In the genomic region with DNA sequence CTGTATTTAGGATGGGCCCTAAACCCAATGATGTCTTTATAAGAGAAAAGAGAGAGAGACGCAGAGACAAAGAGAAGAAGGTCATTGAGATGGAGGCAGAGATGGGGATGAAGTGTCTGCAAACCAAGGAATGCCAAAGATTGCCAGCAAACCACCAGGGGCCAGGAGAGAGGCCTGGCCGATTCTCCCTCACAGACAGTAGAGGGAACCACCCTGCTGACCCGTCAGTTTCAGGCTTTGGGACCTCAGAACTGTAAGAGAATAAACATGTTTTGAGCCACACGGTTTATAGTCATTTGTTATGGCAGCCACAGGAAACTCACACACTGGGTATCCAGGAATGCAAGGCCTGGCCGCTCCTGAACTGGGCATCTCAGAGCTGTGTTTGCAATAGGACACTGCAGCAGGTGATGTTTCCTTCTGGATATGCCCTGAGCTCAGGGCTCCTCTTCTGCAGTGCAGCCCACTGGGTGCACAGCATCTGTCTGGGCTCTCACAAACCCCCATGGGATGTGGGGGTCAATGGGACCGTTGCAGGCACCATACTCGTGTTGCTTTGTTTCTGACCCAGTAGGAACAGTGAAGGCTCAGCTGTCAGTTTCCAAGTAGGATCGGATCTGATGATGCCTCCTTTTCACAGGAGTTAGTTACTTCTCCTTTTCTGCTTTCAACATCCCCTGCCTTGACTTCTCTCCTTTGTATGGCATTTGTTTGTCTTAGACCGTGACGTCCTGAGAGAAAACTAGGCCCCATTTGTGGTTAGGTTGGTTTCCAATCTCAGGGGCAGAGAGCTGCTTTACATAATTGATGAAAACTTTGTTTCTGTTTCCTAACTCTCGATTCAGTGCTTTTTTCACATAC, we compare ENCODE assay signal across 8 cellular contexts. TPM values are rescaled to one million over a fixed set of nuclear protein-coding genes. Genes with fewer than 3 reads are reported as not detected.
DNase-seq lines count a peak whose midpoint lies in the region; ATAC-seq, FAIRE-seq and TF ChIP-seq lines count a peak whose summit lies in the region.

No MANE protein-coding gene starts in this region.

- H3K36me3 ChIP-seq in CD8-positive, alpha-beta memory T cell (ENCODE audit: insufficient read depth, low read length), result no peaks in the 10 kb centered on the region
- peaks cover 21% of the 10 kb centered on the region; the same call in 2 of the 3 replicates for H3K36me3 ChIP-seq in K562 (ENCODE audit: control insufficient read depth, insufficient read depth, low read length)
- H3K36me3 ChIP-seq in psoas muscle (ENCODE audit: insufficient read depth in 1 of 2, low read depth in 1 of 2), result no peaks in the 10 kb centered on the region

- no peak overlapping the region for H3K27ac ChIP-seq in CD8-positive, alpha-beta memory T cell (ENCODE audit: low read depth, low read length)
- H3K27ac ChIP-seq in K562 (ENCODE audit: extremely low read depth, low read depth, low read length), result no peak overlapping the region
- H3K27ac ChIP-seq in psoas muscle, result no peak overlapping the region

- no peaks in the 10 kb centered on the region for H3K9me1 ChIP-seq in K562 (ENCODE audit: control insufficient read depth, insufficient read depth, low read length)

- CTCF ChIA-PET in CD8-positive, alpha-beta memory T cell (lab: Charles Lee), result interaction anchor here (1.4 to 2.2 kb wide), 2 partner anchors 9 to 34 kb away, joined by 4 to 10 read pairs; partner anchors contain the start of gene IMP4
- CTCF ChIA-PET in K562 (lab: Yijun Ruan, JAX; ENCODE audit: low intra/inter-chr PET ratio), result no interaction called here

- peaks cover 59 to 86% (median 83%) of the 10 kb centered on the region in 3 donors for H3K4me1 Mint-ChIP-seq in CD8-positive, alpha-beta memory T cell

- H3K79me2 ChIP-seq in K562 (ENCODE audit: control insufficient read depth, insufficient read depth, low read length), result peaks cover 35% of the 10 kb centered on the region

- no peak overlapping the region for H3K4me2 ChIP-seq in K562 (ENCODE audit: insufficient read depth, low read length)

- DNase-seq in CD8-positive, alpha-beta memory T cell, result no peak
- DNase-seq in K562 (ENCODE audit: extremely low read depth in 1 of 4, low spot score in 3 of 4) (no peak), retina (no peak), DMS153 (lab: John Stamatoyannopoulos, UW) (no peak), RKO (ENCODE audit: low spot score) (no peak), psoas muscle (no peak)

- H4K20me1 ChIP-seq in K562 (replicated peaks; ENCODE audit: control insufficient read depth, insufficient read depth, low read length), result no peaks in the 10 kb centered on the region

- peak; percentile 24 to 85 (median 47); a peak in 4 of 6 replicates for TF ChIP-seq CTCF in K562 (IDR thresholded peaks at IDR 0.05 in 2 of 3, conservative IDR thresholded peaks at IDR 0.05 in 1 of 3; ENCODE audit: insufficient read depth in 2 of 3, low read depth in 1 of 3, low read length in 3 of 3)
- TF ChIP-seq CTCF in psoas muscle (IDR thresholded peaks at IDR 0.05), result no peak

- H3K27me3 ChIP-seq in CD8-positive, alpha-beta memory T cell (ENCODE audit: insufficient read depth, low read length, poor library complexity, severe bottlenecking), result no peaks in the 10 kb centered on the region
- H3K27me3 ChIP-seq in K562 (ENCODE audit: control insufficient read depth in 2 of 2, insufficient read depth in 2 of 2, low read length in 2 of 2) (no peaks in the 10 kb centered on the region), psoas muscle (ENCODE audit: insufficient read depth in 3 of 3, low read length in 2 of 3) (no peaks in the 10 kb centered on the region)

- H3K9ac ChIP-seq in K562 (ENCODE audit: insufficient read depth in 1 of 2, low read depth in 2 of 2, low read length in 2 of 2), result no peak overlapping the region

- peak overlapping the region; percentile 33 to 96 (median 58) for H3K27ac Mint-ChIP-seq in CD8-positive, alpha-beta memory T cell

- 66% methylated on average over 10 of the region's 11 CpGs for WGBS in K562 (ENCODE audit: insufficient coverage, low coverage, missing lambda C conversion rate)
- WGBS in psoas muscle, 3 donors, result 67 to 78% (median 74%) methylated on average over 11 of the region's 11 CpGs

- BruUV-seq in K562 (replicated peaks; lab: Mats Ljungman, UMichigan), result no TSS peak

- TF ChIP-seq RAD21 in K562 (CRISPR knock-in tag; conservative IDR thresholded peaks at IDR 0.05 in 1 of 2, IDR thresholded peaks at IDR 0.05 in 1 of 2), result peak in 1 of 2 experiments; percentile 12; a peak in 1 of 4 replicates

- in situ Hi-C loops in K562 (cut with MboI), result loop anchor here (25.0 kb wide), 1 partner anchor 211 kb away; the partner anchor contains the start of gene CFC1

- no peak for FAIRE-seq in K562 (lab: Jason Lieb, UNC)

- no peaks in the 10 kb centered on the region for H3K9me3 Mint-ChIP-seq in CD8-positive, alpha-beta memory T cell

- TF ChIP-seq EP300 in K562 (IDR thresholded peaks at IDR 0.05; ENCODE audit: low read length), result no peak

- H3K4me1 ChIP-seq in CD8-positive, alpha-beta memory T cell (ENCODE audit: insufficient read depth, low read length), result peaks cover 30% of the 10 kb centered on the region
- peaks cover 49 to 60% of the 10 kb centered on the region in 2 experiments for H3K4me1 ChIP-seq in K562 (replicated peaks in 1 of 2; ENCODE audit: control insufficient read depth in 2 of 2, insufficient read depth in 2 of 2, low read length in 2 of 2)
- H3K4me1 ChIP-seq in psoas muscle, result no peaks in the 10 kb centered on the region

- no peak overlapping the region for H3K4me3 ChIP-seq in CD8-positive, alpha-beta memory T cell (ENCODE audit: low read length)
- H3K4me3 ChIP-seq in K562, result no peak overlapping the region
- no peak overlapping the region for H3K4me3 ChIP-seq in psoas muscle

- peak overlapping the region in 3 of 7 donors; percentile 17 to 92 (median 43) for H3K4me3 Mint-ChIP-seq in CD8-positive, alpha-beta memory T cell

- no peak overlapping the region for H2AFZ ChIP-seq in K562 (ENCODE audit: low read depth, low read length)

- POLR2A ChIA-PET in CD8-positive, alpha-beta memory T cell (lab: Charles Lee), result interaction anchor here (1.1 kb wide), 1 partner anchor 34 kb away, joined by 3 read pairs; the partner anchor contains the start of gene IMP4
- POLR2A ChIA-PET in K562 (lab: Yijun Ruan, JAX), result interaction anchor here (0.7 to 4.0 kb wide), 3 partner anchors 13 to 21 kb away, joined by 3 to 18 read pairs (median 5); partner anchors contain the start of gene PTPN18

- peaks cover 5 to 45% (median 10%) of the 10 kb centered on the region in 3 donors for H3K36me3 Mint-ChIP-seq in CD8-positive, alpha-beta memory T cell

- ATAC-seq in GM19438 (IDR thresholded peaks at IDR 0.05; ENCODE audit: low read depth, unreplicated experiment), result peak; percentile 49
- peak; percentile 58 for ATAC-seq in HG03175 (IDR thresholded peaks at IDR 0.05; ENCODE audit: unreplicated experiment)
- no peak for ATAC-seq in K562
- ATAC-seq in psoas muscle, result no peak

- H3K9me3 ChIP-seq in CD8-positive, alpha-beta memory T cell (ENCODE audit: low read length), result no peaks in the 10 kb centered on the region
- H3K9me3 ChIP-seq in K562 (replicated peaks; ENCODE audit: control insufficient read depth, insufficient read depth, low read depth, low read length) (peaks cover 2% of the 10 kb centered on the region; the same call in 1 of the 2 replicates), psoas muscle (no peaks in the 10 kb centered on the region)

- no peaks in the 10 kb centered on the region for H3K27me3 Mint-ChIP-seq in CD8-positive, alpha-beta memory T cell

- intact Hi-C loops in K562 (cut with micrococcal nuclease) (no loop called here), psoas muscle (cut with DNase I) (no loop called here)

- no peak for TF ChIP-seq POLR2A in K562 (conservative IDR thresholded peaks at IDR 0.05)

RNA-seq across cellular contexts. Expression of gene PTPN18, which starts 20.8 kb away (rescaled TPM):
- 10 to 100 TPM; 55.1 to 60.0 TPM for total RNA-seq in CD8-positive, alpha-beta memory T cell
- 77.7 TPM for polyA plus RNA-seq in CD8-positive, alpha-beta memory T cell
- 213 and 354 TPM in 2 replicates for total RNA-seq in K562 (2011; cell fraction: chromatin; rRNA removed; ENCODE audit: low replicate concordance)
- total RNA-seq in K562 (2011; cell fraction: nucleolus; rRNA removed), result 191 TPM in 2 replicates
- total RNA-seq in K562 (2011; cell fraction: nucleoplasm; rRNA removed), result 220 and 291 TPM in 2 replicates
- 49.6 and 57.0 TPM in 2 replicates for total RNA-seq in K562 (2014; rRNA removed)
- 36.9 and 37.6 TPM in 2 replicates for total RNA-seq in K562 (2014; rRNA removed; fragmentation: Illumina TruSeq; extraction: Trizol)
- 35.2 and 38.5 TPM in 2 replicates for total RNA-seq in K562 (2015; rRNA removed; fragmentation: Illumina TruSeq; extraction: Trizol)
- total RNA-seq in K562 (2021), result 64.0 and 64.4 TPM in 2 replicates
- 51.0 and 58.7 TPM in 2 replicates for polyA plus RNA-seq in K562 (2011; rRNA removed)
- polyA plus RNA-seq in K562 (2011; cell fraction: cytosol; rRNA removed), result 53.2 and 74.2 TPM in 2 replicates
- polyA plus RNA-seq in K562 (2011; cell fraction: nucleus; rRNA removed), result 140 and 232 TPM in 2 replicates
- 44.4 and 61.5 TPM in 2 replicates for polyA plus RNA-seq in K562 (2012)
- 79.5 and 90.7 TPM in 2 replicates for polyA plus RNA-seq in K562 (2014; fragmentation: Illumina TruSeq; extraction: Trizol)
- 10 to 100 TPM; 11.6 to 19.3 TPM for polyA plus RNA-seq in K562 (2014; fragmentation: Nextera tagmentation; extraction: Ambion mirVana)
- polyA plus RNA-seq in K562 (2014; rRNA removed), result 67.4 and 76.7 TPM in 2 replicates
- polyA minus RNA-seq in K562 (2011; rRNA and poly(A)+ RNA removed), result 42.3 and 45.7 TPM in 2 replicates
- 31.4 and 33.8 TPM in 2 replicates for polyA minus RNA-seq in K562 (2011; cell fraction: cytosol; rRNA and poly(A)+ RNA removed)
- polyA minus RNA-seq in K562 (2011; cell fraction: nucleus; rRNA and poly(A)+ RNA removed), result 74.3 and 76.3 TPM in 2 replicates
- total RNA-seq in psoas muscle, result 10 to 100 TPM in 1 of 4 donors, 1 to 10 TPM in 3; 6.4 to 10.5 (median 8.6) TPM
- 1 to 10 TPM; 6.0 to 8.7 (median 8.6) TPM for polyA plus RNA-seq in psoas muscle

RNA-seq across cellular contexts. Expression of gene IMP4, which starts 34.0 kb away (rescaled TPM):
- 100 to 1,000 TPM; 227 to 239 TPM for total RNA-seq in CD8-positive, alpha-beta memory T cell
- polyA plus RNA-seq in CD8-positive, alpha-beta memory T cell, result 86.8 TPM
- 74.0 and 256 TPM in 2 replicates for total RNA-seq in K562 (2011; cell fraction: chromatin; rRNA removed; ENCODE audit: low replicate concordance)
- 209 and 220 TPM in 2 replicates for total RNA-seq in K562 (2011; cell fraction: nucleolus; rRNA removed)
- total RNA-seq in K562 (2011; cell fraction: nucleoplasm; rRNA removed), result 139 and 147 TPM in 2 replicates
- total RNA-seq in K562 (2014; rRNA removed) (187 and 239 TPM in 2 replicates), K562 (2014; rRNA removed; fragmentation: Illumina TruSeq; extraction: Trizol) (42.1 and 52.9 TPM in 2 replicates), K562 (2015; rRNA removed; fragmentation: Illumina TruSeq; extraction: Trizol) (97.8 and 103 TPM in 2 replicates), K562 (2021) (164 and 167 TPM in 2 replicates), psoas muscle (100 to 1,000 TPM in 3 of 4 donors, 10 to 100 TPM in 1; 74.4 to 118 (median 105) TPM)
- polyA plus RNA-seq in K562 (2011; rRNA removed) (127 and 158 TPM in 2 replicates), K562 (2014; fragmentation: Illumina TruSeq; extraction: Trizol) (100.0 and 155 TPM in 2 replicates), K562 (2014; fragmentation: Nextera tagmentation; extraction: Ambion mirVana) (10 to 100 TPM; 35.4 to 53.3 TPM), K562 (2014; rRNA removed) (209 and 231 TPM in 2 replicates), psoas muscle (100 to 1,000 TPM; 148 to 270 (median 194) TPM)
- polyA plus RNA-seq in K562 (2011; cell fraction: cytosol; rRNA removed), result 271 and 517 TPM in 2 replicates
- polyA plus RNA-seq in K562 (2011; cell fraction: nucleus; rRNA removed), result 407 and 557 TPM in 2 replicates
- polyA plus RNA-seq in K562 (2012), result 134 and 149 TPM in 2 replicates
- 51.7 and 70.1 TPM in 2 replicates for polyA minus RNA-seq in K562 (2011; rRNA and poly(A)+ RNA removed)
- polyA minus RNA-seq in K562 (2011; cell fraction: cytosol; rRNA and poly(A)+ RNA removed), result 78.1 and 83.2 TPM in 2 replicates
- 115 and 121 TPM in 2 replicates for polyA minus RNA-seq in K562 (2011; cell fraction: nucleus; rRNA and poly(A)+ RNA removed)

Comparison
In these comparisons a context has a peak if more than half of its experiments do, and no peak if none do; other contexts are left out.
1. ATAC-seq: peak in GM19438 (single experiment) and HG03175 (single experiment); none in K562 (single experiment) and psoas muscle (0 of 4).